8 cellular contexts compared by ENCODE assay signal in the genomic region with DNA sequence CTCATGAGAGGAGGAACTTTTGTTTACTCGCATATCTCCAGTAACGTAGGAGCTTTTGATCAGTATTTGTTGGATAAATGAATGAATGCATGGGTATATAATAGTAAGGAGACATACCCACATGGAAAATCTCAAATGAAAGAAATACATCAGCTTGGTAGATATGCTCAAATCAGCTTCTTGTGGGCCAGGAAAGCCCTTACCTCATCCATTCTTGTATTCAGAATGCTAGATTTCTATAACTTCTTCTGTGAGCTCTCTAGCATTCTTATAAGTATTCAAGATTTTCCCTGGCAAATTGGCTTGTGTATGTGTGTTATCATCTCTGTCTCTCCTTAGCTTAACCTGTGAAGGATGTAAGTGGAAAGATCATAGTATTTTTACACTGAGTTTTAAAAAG.
DNase-seq lines count a peak whose midpoint lies in the region; ATAC-seq, FAIRE-seq and TF ChIP-seq lines count a peak whose summit lies in the region.

No MANE protein-coding gene starts in this region.

- peaks cover 52% of the 10 kb centered on the region for H3K4me1 Mint-ChIP-seq in activated CD4-positive, alpha-beta T cell treated with anti-CD3 and anti-CD28 coated beads for 36 hours

- no peak for TF ChIP-seq POLR2A in endothelial cell of umbilical vein (IDR thresholded peaks at IDR 0.05; ENCODE audit: low read depth, low read length)

- peak overlapping the region; percentile 95 for H3K27ac Mint-ChIP-seq in activated CD4-positive, alpha-beta T cell treated with anti-CD3 and anti-CD28 coated beads for 36 hours

- no peaks in the 10 kb centered on the region for H3K27me3 ChIP-seq in endothelial cell of umbilical vein (ENCODE audit: control insufficient read depth in 2 of 2, insufficient read depth in 2 of 2, low read length in 2 of 2)
- H3K27me3 ChIP-seq in skeletal muscle satellite cell (ENCODE audit: control insufficient read depth, insufficient read depth, low read length): no peaks in the 10 kb centered on the region
- H3K27me3 ChIP-seq in psoas muscle (ENCODE audit: insufficient read depth in 3 of 3, low read length in 2 of 3): peaks cover 0 to 78% (median 17%) of the 10 kb centered on the region in 3 donors

- TF ChIP-seq CTCF in endothelial cell of umbilical vein (IDR thresholded peaks at IDR 0.05; ENCODE audit: extremely low read depth in 1 of 2, insufficient read depth in 1 of 2, low read depth in 1 of 2, low read length in 2 of 2) (no peak), psoas muscle (IDR thresholded peaks at IDR 0.05) (no peak)

- no peaks in the 10 kb centered on the region for H3K9me1 ChIP-seq in endothelial cell of umbilical vein (replicated peaks; ENCODE audit: control insufficient read depth, extremely low read depth, insufficient read depth, low read length)

- no peaks in the 10 kb centered on the region for H3K79me2 ChIP-seq in endothelial cell of umbilical vein (ENCODE audit: control insufficient read depth, insufficient read depth, low read length)

- no peaks in the 10 kb centered on the region for H3K9me3 Mint-ChIP-seq in activated CD4-positive, alpha-beta T cell treated with anti-CD3 and anti-CD28 coated beads for 36 hours (ENCODE audit: low read depth)

- no peaks in the 10 kb centered on the region for H4K20me1 ChIP-seq in endothelial cell of umbilical vein (replicated peaks; ENCODE audit: control insufficient read depth, extremely low read depth, insufficient read depth, low read length)

- no peak for ATAC-seq in activated CD4-positive, alpha-beta T cell treated with anti-CD3 and anti-CD28 coated beads for 36 hours
- no peak for ATAC-seq in psoas muscle

- H3K36me3 ChIP-seq in endothelial cell of umbilical vein (ENCODE audit: control insufficient read depth in 2 of 2, extremely low read depth in 1 of 2, insufficient read depth in 2 of 2, low read length in 2 of 2): no peaks in the 10 kb centered on the region
- no peaks in the 10 kb centered on the region for H3K36me3 ChIP-seq in skeletal muscle satellite cell (ENCODE audit: insufficient read depth, low read length)
- H3K36me3 ChIP-seq in psoas muscle (ENCODE audit: insufficient read depth in 1 of 2, low read depth in 1 of 2): no peaks in the 10 kb centered on the region

- no peak overlapping the region for H2AFZ ChIP-seq in endothelial cell of umbilical vein (ENCODE audit: low read depth, low read length)

- no peak for DNase-seq in activated CD4-positive, alpha-beta T cell treated with anti-CD3 and anti-CD28 coated beads for 36 hours
- no peak for DNase-seq in activated CD4-positive, alpha-beta T cell treated with anti-CD3 and anti-CD28 coated beads, Interleukin-2, amount 50 U/mL, for 4 hours
- peak; percentile 29 for DNase-seq in RPMI7951 (ENCODE audit: low read depth)
- no peak for DNase-seq in endothelial cell of umbilical vein (ENCODE audit: low read depth, low spot score)
- no peak for DNase-seq in psoas muscle
- no peak for DNase-seq in NCI-H1092 treated with DMSO at 0.1 percent for 48 hours (lab: John Stamatoyannopoulos, UW)
- no peak for DNase-seq in GF-D8 (lab: John Stamatoyannopoulos, UW)

- 89 to 91% (median 90%) methylated on average over 2 of the region's 2 CpGs for WGBS in psoas muscle, 3 donors

- H3K4me1 ChIP-seq in endothelial cell of umbilical vein (ENCODE audit: control insufficient read depth, extremely low read depth, insufficient read depth, low read length): peaks cover 31% of the 10 kb centered on the region
- H3K4me1 ChIP-seq in skeletal muscle satellite cell (ENCODE audit: control insufficient read depth, insufficient read depth, low read length): peaks cover 22% of the 10 kb centered on the region
- no peaks in the 10 kb centered on the region for H3K4me1 ChIP-seq in psoas muscle

- no peaks in the 10 kb centered on the region for H3K9me3 ChIP-seq in endothelial cell of umbilical vein (replicated peaks; ENCODE audit: control insufficient read depth, insufficient read depth, low read length)
- no peaks in the 10 kb centered on the region for H3K9me3 ChIP-seq in skeletal muscle satellite cell (replicated peaks; ENCODE audit: low read length)
- no peaks in the 10 kb centered on the region for H3K9me3 ChIP-seq in psoas muscle

- peaks cover 10% of the 10 kb centered on the region for H3K36me3 Mint-ChIP-seq in activated CD4-positive, alpha-beta T cell treated with anti-CD3 and anti-CD28 coated beads for 36 hours (ENCODE audit: low read depth)

- H3K27me3 Mint-ChIP-seq in activated CD4-positive, alpha-beta T cell treated with anti-CD3 and anti-CD28 coated beads for 36 hours: no peaks in the 10 kb centered on the region

- intact Hi-C loops in activated CD4-positive, alpha-beta T cell treated with anti-CD3 and anti-CD28 coated beads for 36 hours (cut with DNase I, micrococcal nuclease): loop anchor here (5.0 kb wide), 3 partner anchors 1689 to 1779 kb away; a partner anchor contains a TSS
- intact Hi-C loops in endothelial cell of umbilical vein (cut with micrococcal nuclease): loop anchor here (2.0 to 10.0 kb wide), 5 partner anchors 13 to 1779 kb away; a partner anchor contains a TSS
- intact Hi-C loops in psoas muscle (cut with DNase I): no loop called here

- POLR2A ChIA-PET in activated CD4-positive, alpha-beta T cell treated with anti-CD3 and anti-CD28 coated beads for 36 hours (lab: Charles Lee): interaction anchor here (1.1 to 10.5 kb wide), 6 partner anchors 13 to 678 kb away, joined by 3 to 202 read pairs (median 73); a partner anchor contains a TSS
- POLR2A ChIA-PET in endothelial cell of umbilical vein (lab: Charles Lee): interaction anchor here (1.0 to 5.7 kb wide), 8 partner anchors 13 to 1794 kb away, joined by 3 to 99 read pairs (median 18); a partner anchor contains a TSS

- BruUV-seq in endothelial cell of umbilical vein (replicated peaks; lab: Mats Ljungman, UMichigan): no TSS peak

- CTCF ChIA-PET in activated CD4-positive, alpha-beta T cell treated with anti-CD3 and anti-CD28 coated beads for 36 hours (lab: Charles Lee): interaction anchor here (0.5 to 6.3 kb wide), 7 partner anchors 12 to 84 kb away, joined by 3 to 53 read pairs (median 4); a partner anchor contains a TSS
- CTCF ChIA-PET in endothelial cell of umbilical vein (lab: Charles Lee): interaction anchor here (1.1 to 6.8 kb wide), 5 partner anchors 15 to 83 kb away, joined by 3 to 67 read pairs (median 10); a partner anchor contains a TSS

- H3K4me3 Mint-ChIP-seq in activated CD4-positive, alpha-beta T cell treated with anti-CD3 and anti-CD28 coated beads for 36 hours: peak overlapping the region; percentile 86

- H3K4me2 ChIP-seq in endothelial cell of umbilical vein (ENCODE audit: insufficient read depth, low read length) (peak overlapping the region; percentile 87), skeletal muscle satellite cell (ENCODE audit: low read length) (peak overlapping the region; percentile 92)

- no peak for FAIRE-seq in endothelial cell of umbilical vein (lab: Jason Lieb, UNC)

- H3K9ac ChIP-seq in endothelial cell of umbilical vein (replicated peaks; ENCODE audit: extremely low read depth, insufficient read depth, low read length) (peak overlapping the region; percentile 68), skeletal muscle satellite cell (ENCODE audit: low read depth, low read length) (peak overlapping the region; percentile 79)

- dilution Hi-C loops in endothelial cell of umbilical vein (cut with MboI; ENCODE audit: extremely low pct_ligation_motif_present, low sequenced_read_pairs): no loop called here

- H3K4me3 ChIP-seq in endothelial cell of umbilical vein (replicated peaks in 1 of 3; ENCODE audit: insufficient read depth in 1 of 3, low read depth in 1 of 3, low read length in 3 of 3) (peak overlapping the region in 1 of 3 experiments; percentile 70), skeletal muscle satellite cell (ENCODE audit: low read length) (peak overlapping the region; percentile 83), psoas muscle (no peak overlapping the region)

- H3K27ac ChIP-seq in endothelial cell of umbilical vein (ENCODE audit: insufficient read depth, low read depth, low read length) (no peak overlapping the region), psoas muscle (no peak overlapping the region)

TF ChIP-seq in endothelial cell of umbilical vein, 7 proteins besides CTCF, POLR2A, EP300 and RAD21:
- TF ChIP-seq POLR2AphosphoS5 (IDR thresholded peaks at IDR 0.05; ENCODE audit: insufficient read depth, low read depth, low read length) (no peak), GATA2 (IDR thresholded peaks at IDR 0.05; ENCODE audit: insufficient read depth, insufficient read length, low read depth, low read length) (no peak), FOS (IDR thresholded peaks at IDR 0.05; ENCODE audit: borderline replicate concordance, insufficient read depth, low read length) (no peak), JUN (IDR thresholded peaks at IDR 0.05; ENCODE audit: borderline replicate concordance, insufficient read depth, insufficient read length, low read depth) (no peak), EZH2 (IDR thresholded peaks at IDR 0.05; ENCODE audit: borderline replicate concordance, low read depth, low read length, severe bottlenecking) (no peak), MYC (IDR thresholded peaks at IDR 0.05; ENCODE audit: low read depth, low read length) (no peak)
- TF ChIP-seq, protein P1, sequence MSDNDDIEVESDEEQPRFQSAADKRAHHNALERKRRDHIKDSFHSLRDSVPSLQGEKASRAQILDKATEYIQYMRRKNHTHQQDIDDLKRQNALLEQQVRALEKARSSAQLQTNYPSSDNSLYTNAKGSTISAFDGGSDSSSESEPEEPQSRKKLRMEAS (IDR thresholded peaks at IDR 0.05; ENCODE audit: insufficient read depth, insufficient read length): no peak

Comparison
In these comparisons a context has a peak if more than half of its experiments do, and no peak if none do; other contexts are left out.
1. intact Hi-C loops: an anchor here in activated CD4-positive, alpha-beta T cell treated with anti-CD3 and anti-CD28 coated beads for 36 hours (5.0 kb wide) and endothelial cell of umbilical vein (2.0 to 10.0 kb wide); none called in psoas muscle.